20 cellular contexts compared by ENCODE assay signal in genomic region chrX:129493643-129494042, GRCh38. TPM values are rescaled to one million over a fixed set of nuclear protein-coding genes. Genes with fewer than 3 reads are reported as not detected.
DNase-seq lines count a peak whose midpoint lies in the region; ATAC-seq, FAIRE-seq and TF ChIP-seq lines count a peak whose summit lies in the region.
"Had no signal": no experiment of that assay in that cellular context is flagged by ENCODE, and none has a peak within 500 bp of the region (broad histone marks: within the 10 kb centered on the region; RNA-seq: fewer than 3 reads in every experiment).

No MANE protein-coding gene starts in this region.

- peak; percentile 75 for DNase-seq in ELR (ENCODE audit: low read depth)
- DNase-seq in Panc1 (ENCODE audit: low read depth, low spot score), result no peak
- DNase-seq in endothelial cell of umbilical vein (ENCODE audit: low read depth, low spot score), result peak; percentile 37
- DNase-seq in progenitor cell of endocrine pancreas (ENCODE audit: low spot score, unreplicated experiment), result no peak
- DNase-seq in foreskin melanocyte, result no peak
- no peak for DNase-seq in glutamatergic neuron
- no peak for DNase-seq in activated CD4-positive, alpha-beta T cell treated with anti-CD3 and anti-CD28 coated beads, Interleukin-2, amount 50 U/mL, for 4 hours
- no peak for DNase-seq in NCI-H1436 treated with DMSO at 0.1 percent for 48 hours (lab: John Stamatoyannopoulos, UW)
- DNase-seq: activated CD4-positive, alpha-beta T cell treated with anti-CD3 and anti-CD28 coated beads, Interleukin-2, amount 50 U/mL, for 48 hours; activated naive CD4-positive, alpha-beta T cell treated with anti-CD3 and anti-CD28 coated beads, Interleukin-2, amount 10 ng/mL, durations not matched to agents 7 days and 5 days; body of pancreas; Calu3; heart left ventricle; lower lobe of right lung; natural killer cell; NCI-H1930; NCI-H446 had no signal

- dilution Hi-C loops in endothelial cell of umbilical vein (cut with MboI; ENCODE audit: extremely low pct_ligation_motif_present, low sequenced_read_pairs), result no loop called here

- H3K36me3 ChIP-seq in Panc1 (ENCODE audit: control insufficient read depth, insufficient read depth, low read length) (peaks cover 48% of the 10 kb centered on the region), endothelial cell of umbilical vein (ENCODE audit: control insufficient read depth in 2 of 2, extremely low read depth in 1 of 2, insufficient read depth in 2 of 2, low read length in 2 of 2) (peaks cover 0 to 4% of the 10 kb centered on the region in 2 experiments)

- no peak overlapping the region for H3K27ac ChIP-seq in Panc1 (ENCODE audit: low read length)
- no peak overlapping the region for H3K27ac ChIP-seq in endothelial cell of umbilical vein (ENCODE audit: insufficient read depth, low read depth, low read length)
- H3K27ac ChIP-seq: body of pancreas, epithelial cell of prostate, heart left ventricle, lower lobe of right lung had no signal

- in situ Hi-C loops in Panc1 (cut with HindIII; ENCODE audit: low pct_unique_long_range_greater_than_20kb, low sequenced_read_pairs), result no loop called here

- no peak overlapping the region for H3K4me3 Mint-ChIP-seq in progenitor cell of endocrine pancreas (ENCODE audit: low read depth)
- H3K4me3 Mint-ChIP-seq in glutamatergic neuron (ENCODE audit: unreplicated experiment), result no peak overlapping the region
- H3K4me3 Mint-ChIP-seq: activated naive CD4-positive, alpha-beta T cell treated with anti-CD3 and anti-CD28 coated beads, Interleukin-2, amount 10 ng/mL, durations not matched to agents 7 days and 5 days; dendritic cell treated with granulocyte-macrophage colony-stimulating factor and Interleukin-4, amounts not matched to agents 40 ng/mL and 50 ng/mL, for 4 days; natural killer cell had no signal

- H3K27me3 ChIP-seq in Panc1 (ENCODE audit: control insufficient read depth, insufficient read depth, low read length) (no peaks in the 10 kb centered on the region), endothelial cell of umbilical vein (ENCODE audit: control insufficient read depth in 2 of 2, insufficient read depth in 2 of 2, low read length in 2 of 2) (no peaks in the 10 kb centered on the region)
- H3K27me3 ChIP-seq: body of pancreas, heart left ventricle had no signal

- ATAC-seq in Panc1, result peak; percentile 52; the same call in 1 of the 2 replicates
- ATAC-seq: body of pancreas, heart left ventricle, lower lobe of right lung, natural killer cell had no signal

- no peaks in the 10 kb centered on the region for H3K27me3 Mint-ChIP-seq in progenitor cell of endocrine pancreas
- H3K27me3 Mint-ChIP-seq in glutamatergic neuron (ENCODE audit: unreplicated experiment), result no peaks in the 10 kb centered on the region
- H3K27me3 Mint-ChIP-seq: activated naive CD4-positive, alpha-beta T cell treated with anti-CD3 and anti-CD28 coated beads, Interleukin-2, amount 10 ng/mL, durations not matched to agents 7 days and 5 days; dendritic cell treated with granulocyte-macrophage colony-stimulating factor and Interleukin-4, amounts not matched to agents 40 ng/mL and 50 ng/mL, for 4 days had no signal

- H3K9me3 ChIP-seq in Panc1 (ENCODE audit: control insufficient read depth, insufficient read depth, low read depth, low read length) (no peaks in the 10 kb centered on the region), endothelial cell of umbilical vein (replicated peaks; ENCODE audit: control insufficient read depth, insufficient read depth, low read length) (no peaks in the 10 kb centered on the region)
- H3K9me3 ChIP-seq: body of pancreas, heart left ventricle, lower lobe of right lung had no signal

- POLR2A ChIA-PET in Panc1 (lab: Charles Lee) (no interaction called here), endothelial cell of umbilical vein (lab: Charles Lee) (no interaction called here)

- H3K79me2 ChIP-seq in endothelial cell of umbilical vein (ENCODE audit: control insufficient read depth, insufficient read depth, low read length), result no peaks in the 10 kb centered on the region

- TF ChIP-seq CTCF in Panc1 (IDR thresholded peaks at IDR 0.05) (no peak), endothelial cell of umbilical vein (IDR thresholded peaks at IDR 0.05; ENCODE audit: extremely low read depth in 1 of 2, insufficient read depth in 1 of 2, low read depth in 1 of 2, low read length in 2 of 2) (no peak), progenitor cell of endocrine pancreas (IDR thresholded peaks at IDR 0.05; ENCODE audit: unreplicated experiment) (no peak), glutamatergic neuron (IDR thresholded peaks at IDR 0.05; ENCODE audit: partially characterized antibody, unreplicated experiment) (no peak)

- intact Hi-C loops in Panc1 (cut with micrococcal nuclease; ENCODE audit: unreplicated experiment), result no loop called here
- intact Hi-C loops in endothelial cell of umbilical vein (cut with micrococcal nuclease), result no loop called here

- peak overlapping the region; percentile 57 for H3K27ac Mint-ChIP-seq in progenitor cell of endocrine pancreas
- H3K27ac Mint-ChIP-seq in glutamatergic neuron (ENCODE audit: unreplicated experiment), result no peak overlapping the region
- H3K27ac Mint-ChIP-seq: activated naive CD4-positive, alpha-beta T cell treated with anti-CD3 and anti-CD28 coated beads, Interleukin-2, amount 10 ng/mL, durations not matched to agents 7 days and 5 days; dendritic cell treated with granulocyte-macrophage colony-stimulating factor and Interleukin-4, amounts not matched to agents 40 ng/mL and 50 ng/mL, for 4 days; natural killer cell had no signal

- H3K4me1 ChIP-seq in Panc1 (ENCODE audit: control insufficient read depth, insufficient read depth, low read length) (0 out of 2 replicates have a peak, but pooled peaks cover 3% of the 10 kb centered on the region), endothelial cell of umbilical vein (ENCODE audit: control insufficient read depth, extremely low read depth, insufficient read depth, low read length) (peaks cover 5% of the 10 kb centered on the region)
- H3K4me1 ChIP-seq: body of pancreas, heart left ventricle, lower lobe of right lung had no signal

- H2AFZ ChIP-seq in endothelial cell of umbilical vein (ENCODE audit: low read depth, low read length), result no peak overlapping the region

- TF ChIP-seq POLR2A in endothelial cell of umbilical vein (IDR thresholded peaks at IDR 0.05; ENCODE audit: low read depth, low read length), result no peak

- BruUV-seq in Panc1 (replicated peaks; lab: Mats Ljungman, UMichigan) (no TSS peak), endothelial cell of umbilical vein (replicated peaks; lab: Mats Ljungman, UMichigan) (no TSS peak)

- no peak overlapping the region for H3K9ac ChIP-seq in endothelial cell of umbilical vein (replicated peaks; ENCODE audit: extremely low read depth, insufficient read depth, low read length)

- no peaks in the 10 kb centered on the region for H3K9me1 ChIP-seq in endothelial cell of umbilical vein (replicated peaks; ENCODE audit: control insufficient read depth, extremely low read depth, insufficient read depth, low read length)

- no peaks in the 10 kb centered on the region for H3K4me1 Mint-ChIP-seq in progenitor cell of endocrine pancreas (ENCODE audit: low read depth)
- no peaks in the 10 kb centered on the region for H3K4me1 Mint-ChIP-seq in glutamatergic neuron (ENCODE audit: low read depth, unreplicated experiment)
- H3K4me1 Mint-ChIP-seq: activated naive CD4-positive, alpha-beta T cell treated with anti-CD3 and anti-CD28 coated beads, Interleukin-2, amount 10 ng/mL, durations not matched to agents 7 days and 5 days; natural killer cell had no signal

- CTCF ChIA-PET in Panc1 (lab: Charles Lee) (no interaction called here), endothelial cell of umbilical vein (lab: Charles Lee) (no interaction called here)

- H3K36me3 Mint-ChIP-seq in progenitor cell of endocrine pancreas (ENCODE audit: insufficient read depth) (peaks cover 35% of the 10 kb centered on the region), glutamatergic neuron (ENCODE audit: unreplicated experiment) (no peaks in the 10 kb centered on the region)
- H3K36me3 Mint-ChIP-seq: activated naive CD4-positive, alpha-beta T cell treated with anti-CD3 and anti-CD28 coated beads, Interleukin-2, amount 10 ng/mL, durations not matched to agents 7 days and 5 days; natural killer cell had no signal

- H3K4me3 ChIP-seq in Panc1 (ENCODE audit: low read depth in 2 of 2, low read length in 2 of 2) (no peak overlapping the region), endothelial cell of umbilical vein (replicated peaks in 1 of 3; ENCODE audit: insufficient read depth in 1 of 3, low read depth in 1 of 3, low read length in 3 of 3) (no peak overlapping the region)
- H3K4me3 ChIP-seq: body of pancreas, heart left ventricle, lower lobe of right lung had no signal

- FAIRE-seq in endothelial cell of umbilical vein (lab: Jason Lieb, UNC), result peak; percentile 75
- FAIRE-seq: GM12892 had no signal

- H3K4me2 ChIP-seq in endothelial cell of umbilical vein (ENCODE audit: insufficient read depth, low read length), result peak overlapping the region; percentile 16

- no peaks in the 10 kb centered on the region for H4K20me1 ChIP-seq in endothelial cell of umbilical vein (replicated peaks; ENCODE audit: control insufficient read depth, extremely low read depth, insufficient read depth, low read length)

- no peaks in the 10 kb centered on the region for H3K9me3 Mint-ChIP-seq in progenitor cell of endocrine pancreas (ENCODE audit: low read depth)
- H3K9me3 Mint-ChIP-seq in glutamatergic neuron (ENCODE audit: unreplicated experiment), result no peaks in the 10 kb centered on the region
- H3K9me3 Mint-ChIP-seq: activated naive CD4-positive, alpha-beta T cell treated with anti-CD3 and anti-CD28 coated beads, Interleukin-2, amount 10 ng/mL, durations not matched to agents 7 days and 5 days; dendritic cell treated with granulocyte-macrophage colony-stimulating factor and Interleukin-4, amounts not matched to agents 40 ng/mL and 50 ng/mL, for 4 days; natural killer cell had no signal

RNA-seq across cellular contexts. Expression of gene SMARCA1, which starts 29.6 kb away (rescaled TPM):
- total RNA-seq in Panc1 (2021; ENCODE audit: unreplicated experiment) (130 TPM), endothelial cell of umbilical vein (29.3 and 29.7 TPM in 2 replicates), progenitor cell of endocrine pancreas (183 TPM in 2 replicates), glutamatergic neuron (ENCODE audit: unreplicated experiment) (55.7 TPM)
- 75.1 TPM for polyA plus RNA-seq in Panc1 (2012; ENCODE audit: insufficient read length)
- 5.5 and 8.3 TPM in 2 replicates for polyA plus RNA-seq in endothelial cell of umbilical vein
- polyA plus RNA-seq in endothelial cell of umbilical vein (2011; cell fraction: cytosol; rRNA removed), result 9.7 and 10.6 TPM in 2 replicates
- polyA plus RNA-seq in endothelial cell of umbilical vein (2011; cell fraction: nucleus; rRNA removed), result 12.6 and 16.4 TPM in 2 replicates
- 22.5 and 26.5 TPM in 2 replicates for polyA plus RNA-seq in endothelial cell of umbilical vein (2012)
- 13.4 and 16.8 TPM in 2 replicates for polyA minus RNA-seq in endothelial cell of umbilical vein
- polyA minus RNA-seq in endothelial cell of umbilical vein (2011; cell fraction: cytosol; rRNA and poly(A)+ RNA removed), result 0.20 TPM
- polyA minus RNA-seq in endothelial cell of umbilical vein (2011; cell fraction: nucleus; rRNA and poly(A)+ RNA removed), result 27.8 and 31.6 TPM in 2 replicates

RNA-seq across cellular contexts. Expression of gene OCRL, which starts 46.4 kb away (rescaled TPM):
- total RNA-seq in Panc1 (2021; ENCODE audit: unreplicated experiment) (53.7 TPM), endothelial cell of umbilical vein (19.7 and 20.9 TPM in 2 replicates), progenitor cell of endocrine pancreas (57.2 and 60.3 TPM in 2 replicates), glutamatergic neuron (ENCODE audit: unreplicated experiment) (34.3 TPM)
- polyA plus RNA-seq in Panc1 (2012; ENCODE audit: insufficient read length), result 29.4 TPM
- polyA plus RNA-seq in endothelial cell of umbilical vein, result 14.2 and 14.6 TPM in 2 replicates
- polyA plus RNA-seq in endothelial cell of umbilical vein (2011; cell fraction: cytosol; rRNA removed), result 13.2 and 14.7 TPM in 2 replicates
- polyA plus RNA-seq in endothelial cell of umbilical vein (2011; cell fraction: nucleus; rRNA removed), result 34.1 and 38.6 TPM in 2 replicates
- 22.8 and 23.3 TPM in 2 replicates for polyA plus RNA-seq in endothelial cell of umbilical vein (2012)
- 27.8 and 30.0 TPM in 2 replicates for polyA minus RNA-seq in endothelial cell of umbilical vein
- polyA minus RNA-seq in endothelial cell of umbilical vein (2011; cell fraction: cytosol; rRNA and poly(A)+ RNA removed), result 8.1 TPM
- 15.2 and 17.6 TPM in 2 replicates for polyA minus RNA-seq in endothelial cell of umbilical vein (2011; cell fraction: nucleus; rRNA and poly(A)+ RNA removed)

Comparison
In these comparisons a context has a peak if more than half of its experiments do, and no peak if none do; other contexts are left out.
1. DNase-seq: peak in ELR (single experiment) and endothelial cell of umbilical vein (single experiment); none in Panc1 (single experiment), progenitor cell of endocrine pancreas (single experiment), foreskin melanocyte (single experiment), glutamatergic neuron (single experiment), activated CD4-positive, alpha-beta T cell treated with anti-CD3 and anti-CD28 coated beads, Interleukin-2, amount 50 U/mL, for 4 hours (0 of 2) and NCI-H1436 treated with DMSO at 0.1 percent for 48 hours (single experiment).